In genomic region chr11:96246718-96247540, GRCh38 we compare ENCODE assay signal across 1 cellular context.
TF ChIP-seq lines count a peak whose summit lies in the region.

No MANE protein-coding gene starts in this region.

TF ChIP-seq in HepG2, 621 proteins besides CTCF, POLR2A, EP300 and RAD21 (continued from another document and continues in another):
- TF ChIP-seq ZBTB39 (CRISPR knock-in tag; IDR thresholded peaks at IDR 0.05) (no peak), ZMAT3 (CRISPR knock-in tag; conservative IDR thresholded peaks at IDR 0.05) (no peak), ZNF556 (CRISPR knock-in tag; IDR thresholded peaks at IDR 0.05; ENCODE audit: borderline replicate concordance) (no peak), SCMH1 (CRISPR knock-in tag; IDR thresholded peaks at IDR 0.05; ENCODE audit: borderline replicate concordance) (no peak), ZBTB40 (IDR thresholded peaks at IDR 0.05) (no peak), ZBTB40 (CRISPR knock-in tag; IDR thresholded peaks at IDR 0.05) (no peak), SOX13 (IDR thresholded peaks at IDR 0.05) (no peak), SOX13 (CRISPR knock-in tag; conservative IDR thresholded peaks at IDR 0.05 in 1 of 2, IDR thresholded peaks at IDR 0.05 in 1 of 2) (peak in 1 of 2 experiments; percentile 52; a peak in 1 of 4 replicates), ZNF512 (CRISPR knock-in tag; IDR thresholded peaks at IDR 0.05) (no peak), IRX3 (CRISPR knock-in tag; IDR thresholded peaks at IDR 0.05; ENCODE audit: borderline replicate concordance, low read depth) (no peak), NRL (CRISPR knock-in tag; IDR thresholded peaks at IDR 0.05; ENCODE audit: borderline replicate concordance) (no peak), ZNF512B (CRISPR knock-in tag; IDR thresholded peaks at IDR 0.05; ENCODE audit: borderline replicate concordance) (no peak), ZNF547 (CRISPR knock-in tag; IDR thresholded peaks at IDR 0.05) (no peak), MYPOP (CRISPR knock-in tag; IDR thresholded peaks at IDR 0.05) (no peak), KLF6 (CRISPR knock-in tag; IDR thresholded peaks at IDR 0.05) (no peak), KAT8 (CRISPR knock-in tag; IDR thresholded peaks at IDR 0.05) (no peak), DNMT3B (CRISPR knock-in tag; conservative IDR thresholded peaks at IDR 0.05) (no peak), ZNF281 (CRISPR knock-in tag; IDR thresholded peaks at IDR 0.05; ENCODE audit: borderline replicate concordance) (no peak), PATZ1 (CRISPR knock-in tag; IDR thresholded peaks at IDR 0.05) (no peak), GFI1 (CRISPR knock-in tag; IDR thresholded peaks at IDR 0.05; ENCODE audit: borderline replicate concordance) (no peak), ZNF737 (CRISPR knock-in tag; IDR thresholded peaks at IDR 0.05; ENCODE audit: borderline replicate concordance) (no peak), ZNF414 (CRISPR knock-in tag; IDR thresholded peaks at IDR 0.05) (no peak), ZFP1 (CRISPR knock-in tag; IDR thresholded peaks at IDR 0.05) (no peak), JUNB (CRISPR knock-in tag; IDR thresholded peaks at IDR 0.05; ENCODE audit: borderline replicate concordance) (no peak), IRF9 (CRISPR knock-in tag; IDR thresholded peaks at IDR 0.05; ENCODE audit: borderline replicate concordance) (no peak), ZNF121 (CRISPR knock-in tag; IDR thresholded peaks at IDR 0.05) (no peak), MIER2 (CRISPR knock-in tag; IDR thresholded peaks at IDR 0.05) (no peak), ZNF34 (CRISPR knock-in tag; IDR thresholded peaks at IDR 0.05; ENCODE audit: borderline replicate concordance) (no peak), FOSL2 (CRISPR knock-in tag; IDR thresholded peaks at IDR 0.05) (peak; percentile 81), ZNF446 (CRISPR knock-in tag; IDR thresholded peaks at IDR 0.05) (no peak), ZSCAN22 (CRISPR knock-in tag; IDR thresholded peaks at IDR 0.05) (peak; percentile 37; the same call in 1 of the 2 replicates), SALL1 (CRISPR knock-in tag; IDR thresholded peaks at IDR 0.05) (no peak)
